Comparison of ENCODE assay signal across 8 cellular contexts in the genomic region with DNA sequence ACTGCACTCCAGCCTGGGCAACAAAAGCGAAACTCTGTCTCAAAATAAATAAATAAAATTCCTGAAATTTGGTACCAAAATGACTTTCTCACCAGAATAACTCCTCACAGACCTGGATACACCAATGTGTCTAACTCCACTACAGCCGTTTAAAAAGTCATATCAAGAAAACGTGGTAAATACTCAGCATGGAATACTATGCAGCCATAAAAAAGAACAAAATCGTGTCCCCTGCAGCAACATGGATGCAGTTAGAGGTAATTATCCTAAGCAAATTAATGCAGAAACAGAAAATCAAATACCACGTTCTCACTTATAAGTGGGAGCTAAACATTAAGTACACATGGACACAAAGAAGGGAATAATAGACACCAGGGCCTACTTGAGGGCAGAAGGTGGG. TPM values are rescaled to one million over a fixed set of nuclear protein-coding genes. Genes with fewer than 3 reads are reported as not detected.
DNase-seq lines count a peak whose midpoint lies in the region; ATAC-seq, FAIRE-seq and TF ChIP-seq lines count a peak whose summit lies in the region.
"Not testable (repeated sequence)": the region's sequence is repeated elsewhere in the genome, so short reads cannot be mapped to it uniquely, and the experiment has no call there.

No MANE protein-coding gene starts in this region.

- intact Hi-C loops in CD8-positive, alpha-beta T cell (cut with DNase I, micrococcal nuclease): loop anchor here (5.0 kb wide), 1 partner anchor 62 kb away; no protein-coding TSS in a partner anchor
- intact Hi-C loops in activated CD4-positive, alpha-beta T cell treated with anti-CD3 and anti-CD28 coated beads, Interleukin-2, amount 10 ng/mL, durations not matched to agents 24 days and 14 days (cut with micrococcal nuclease); activated naive CD4-positive, alpha-beta T cell treated with anti-CD3 and anti-CD28 coated beads for 36 hours (cut with micrococcal nuclease): not testable (repeated sequence)
- intact Hi-C loops in HepG2 (cut with micrococcal nuclease; ENCODE audit: unreplicated experiment): loop anchor here (5.0 kb wide), 3 partner anchors 43 to 273 kb away; a partner anchor contains a TSS

- not testable (repeated sequence) for H3K9me3 Mint-ChIP-seq in CD8-positive, alpha-beta T cell; activated CD4-positive, alpha-beta T cell treated with anti-CD3 and anti-CD28 coated beads, Interleukin-2, amount 10 ng/mL, durations not matched to agents 24 days and 14 days; activated naive CD4-positive, alpha-beta T cell treated with anti-CD3 and anti-CD28 coated beads for 36 hours; brain; nephron; stimulated activated memory B cell treated with anti-CD40 and anti-IgM and Interleukin-4, amounts not matched to agents 10 μg/mL and 1 μg/mL and 100 μg/mL, for 72 hours

- POLR2A ChIA-PET in CD8-positive, alpha-beta T cell (lab: Charles Lee); HepG2 (lab: Yijun Ruan, JAX): not testable (repeated sequence)

- 94% methylated on average over 5 of the region's 5 CpGs for WGBS in HepG2 (ENCODE audit: low lambda C conversion rate)

- H3K4me3 Mint-ChIP-seq in CD8-positive, alpha-beta T cell: peak overlapping the region; percentile 56
- H3K4me3 Mint-ChIP-seq in activated CD4-positive, alpha-beta T cell treated with anti-CD3 and anti-CD28 coated beads, Interleukin-2, amount 10 ng/mL, durations not matched to agents 24 days and 14 days: peak overlapping the region; percentile 50
- H3K4me3 Mint-ChIP-seq in activated naive CD4-positive, alpha-beta T cell treated with anti-CD3 and anti-CD28 coated beads for 36 hours: peak overlapping the region; percentile 42
- peak overlapping the region; percentile 74 to 98 (median 77) for H3K4me3 Mint-ChIP-seq in brain
- H3K4me3 Mint-ChIP-seq in nephron: peak overlapping the region; percentile 71 to 82 (median 72)
- H3K4me3 Mint-ChIP-seq in stimulated activated memory B cell treated with anti-CD40 and anti-IgM and Interleukin-4, amounts not matched to agents 10 μg/mL and 1 μg/mL and 100 μg/mL, for 72 hours: peak overlapping the region; percentile 25

- H3K9me2 ChIP-seq in Loucy (replicated peaks; ENCODE audit: low read depth, low read length): not testable (repeated sequence)

- not testable (repeated sequence) for TF ChIP-seq EP300 in HepG2 (IDR thresholded peaks at IDR 0.05; ENCODE audit: low read depth in 2 of 2, low read length in 2 of 2); HepG2 (CRISPR knock-in tag; IDR thresholded peaks at IDR 0.05; ENCODE audit: borderline replicate concordance)

- not testable (repeated sequence) for TF ChIP-seq POLR2A in HepG2 (IDR thresholded peaks at IDR 0.05; ENCODE audit: insufficient read depth in 1 of 2, low read depth in 2 of 2, low read length in 2 of 2)

- H3K36me3 Mint-ChIP-seq in CD8-positive, alpha-beta T cell: peaks cover 38% of the 10 kb centered on the region
- not testable (repeated sequence) for H3K36me3 Mint-ChIP-seq in activated CD4-positive, alpha-beta T cell treated with anti-CD3 and anti-CD28 coated beads, Interleukin-2, amount 10 ng/mL, durations not matched to agents 24 days and 14 days (ENCODE audit: low read depth); activated naive CD4-positive, alpha-beta T cell treated with anti-CD3 and anti-CD28 coated beads for 36 hours (ENCODE audit: low read depth); brain
- peaks cover 13% of the 10 kb centered on the region for H3K36me3 Mint-ChIP-seq in nephron (ENCODE audit: low read depth)
- H3K36me3 Mint-ChIP-seq in stimulated activated memory B cell treated with anti-CD40 and anti-IgM and Interleukin-4, amounts not matched to agents 10 μg/mL and 1 μg/mL and 100 μg/mL, for 72 hours: peaks cover 28% of the 10 kb centered on the region

- CTCF ChIA-PET in CD8-positive, alpha-beta T cell (lab: Charles Lee): interaction anchor here (1.0 to 1.6 kb wide), 2 partner anchors 9 to 27 kb away, joined by 3 read pairs; no protein-coding TSS in a partner anchor
- CTCF ChIA-PET in activated naive CD4-positive, alpha-beta T cell treated with anti-CD3 and anti-CD28 coated beads for 36 hours (lab: Charles Lee): interaction anchor here (0.7 kb wide), 1 partner anchor 9 kb away, joined by 3 read pairs; no protein-coding TSS in a partner anchor
- CTCF ChIA-PET in HepG2 (lab: Yijun Ruan, JAX; ENCODE audit: low intra/inter-chr PET ratio, low total read pairs): not testable (repeated sequence)

- not testable (repeated sequence) for H3K27ac ChIP-seq in CD8-positive, alpha-beta T cell (ENCODE audit: low read depth, low read length); HepG2 (ENCODE audit: extremely low read length, insufficient read depth, low read length)

- ATAC-seq in CD8-positive, alpha-beta T cell; HepG2; stimulated activated memory B cell treated with anti-CD40 and anti-IgM and Interleukin-4, amounts not matched to agents 10 μg/mL and 1 μg/mL and 100 μg/mL, for 72 hours: not testable (repeated sequence)

- in situ Hi-C loops in HepG2 (cut with HindIII; ENCODE audit: extremely low pct_ligation_motif_present, low pct_unique_long_range_greater_than_20kb): loop anchor here (5.0 kb wide), 1 partner anchor 107 kb away; a partner anchor contains a TSS

- not testable (repeated sequence) for H3K9me3 ChIP-seq in CD8-positive, alpha-beta T cell (ENCODE audit: low read length); Loucy (ENCODE audit: insufficient read depth, low read depth, low read length); HepG2 (ENCODE audit: low read length)

- not testable (repeated sequence) for H3K27me3 ChIP-seq in CD8-positive, alpha-beta T cell (ENCODE audit: insufficient read depth, low read length); Loucy (ENCODE audit: insufficient read depth, low read length, poor library complexity, severe bottlenecking); HepG2 (ENCODE audit: control insufficient read depth in 1 of 2, insufficient read depth in 2 of 2, low read length in 2 of 2)

- peaks cover 11% of the 10 kb centered on the region for H4K20me1 ChIP-seq in Loucy (ENCODE audit: insufficient read depth, low read length, poor library complexity, severe bottlenecking)
- not testable (repeated sequence) for H4K20me1 ChIP-seq in HepG2 (ENCODE audit: insufficient read depth, low read length)

- H3F3A ChIP-seq in Loucy (ENCODE audit: low read depth): peaks cover 13% of the 10 kb centered on the region

- BruUV-seq in HepG2 (replicated peaks; lab: Mats Ljungman, UMichigan): not testable (repeated sequence)

- not testable (repeated sequence) for TF ChIP-seq RAD21 in HepG2 (CRISPR knock-in tag; IDR thresholded peaks at IDR 0.05)

- H3K79me2 ChIP-seq in Loucy (ENCODE audit: insufficient read depth, low read length) (peaks cover 60% of the 10 kb centered on the region), HepG2 (ENCODE audit: insufficient read depth, low read length) (peaks cover 15% of the 10 kb centered on the region)

- FAIRE-seq in HepG2 (lab: Jason Lieb, UNC): not testable (repeated sequence)

- not testable (repeated sequence) for H3K27me3 Mint-ChIP-seq in CD8-positive, alpha-beta T cell (ENCODE audit: low read depth); activated CD4-positive, alpha-beta T cell treated with anti-CD3 and anti-CD28 coated beads, Interleukin-2, amount 10 ng/mL, durations not matched to agents 24 days and 14 days; activated naive CD4-positive, alpha-beta T cell treated with anti-CD3 and anti-CD28 coated beads for 36 hours (ENCODE audit: low read depth); nephron (ENCODE audit: low read depth); stimulated activated memory B cell treated with anti-CD40 and anti-IgM and Interleukin-4, amounts not matched to agents 10 μg/mL and 1 μg/mL and 100 μg/mL, for 72 hours
- H3K27me3 Mint-ChIP-seq in brain: peaks cover 11% of the 10 kb centered on the region

- peaks cover 65% of the 10 kb centered on the region for H3K4me1 Mint-ChIP-seq in CD8-positive, alpha-beta T cell (ENCODE audit: low read depth)
- H3K4me1 Mint-ChIP-seq in activated CD4-positive, alpha-beta T cell treated with anti-CD3 and anti-CD28 coated beads, Interleukin-2, amount 10 ng/mL, durations not matched to agents 24 days and 14 days: peaks cover 34% of the 10 kb centered on the region
- H3K4me1 Mint-ChIP-seq in activated naive CD4-positive, alpha-beta T cell treated with anti-CD3 and anti-CD28 coated beads for 36 hours (ENCODE audit: low read depth): peaks cover 49% of the 10 kb centered on the region
- peaks cover 60% of the 10 kb centered on the region for H3K4me1 Mint-ChIP-seq in brain
- H3K4me1 Mint-ChIP-seq in nephron: not testable (repeated sequence)
- H3K4me1 Mint-ChIP-seq in stimulated activated memory B cell treated with anti-CD40 and anti-IgM and Interleukin-4, amounts not matched to agents 10 μg/mL and 1 μg/mL and 100 μg/mL, for 72 hours: peaks cover 44% of the 10 kb centered on the region

- TF ChIP-seq CTCF in CD8-positive, alpha-beta T cell (IDR thresholded peaks at IDR 0.05); Loucy (conservative IDR thresholded peaks at IDR 0.05; ENCODE audit: low read length); brain (conservative IDR thresholded peaks at IDR 0.05); HepG2 (CRISPR knock-in tag; IDR thresholded peaks at IDR 0.05); nephron (IDR thresholded peaks at IDR 0.05; ENCODE audit: unreplicated experiment in 3 of 3): not testable (repeated sequence)

- not testable (repeated sequence) for H3K4me3 ChIP-seq in CD8-positive, alpha-beta T cell (ENCODE audit: low read depth, low read length); HepG2 (replicated peaks in 1 of 3; ENCODE audit: insufficient read depth in 1 of 3, low read depth in 2 of 3, low read length in 3 of 3)
- peak overlapping the region; percentile 3 for H3K4me3 ChIP-seq in Loucy (ENCODE audit: low read length, poor library complexity, severe bottlenecking)

- DNase-seq in CD8-positive, alpha-beta T cell; activated CD4-positive, alpha-beta T cell treated with anti-CD3 and anti-CD28 coated beads, Interleukin-2, amount 10 ng/mL, durations not matched to agents 24 days and 14 days; activated naive CD4-positive, alpha-beta T cell treated with anti-CD3 and anti-CD28 coated beads for 36 hours; HepG2 (ENCODE audit: low spot score): not testable (repeated sequence)

- peak overlapping the region; percentile 90 for H3K4me2 ChIP-seq in Loucy (ENCODE audit: low read depth, low read length, poor library complexity, severe bottlenecking)
- H3K4me2 ChIP-seq in HepG2 (ENCODE audit: low read depth, low read length): peak overlapping the region; percentile 22; the same call in 1 of the 2 replicates

- not testable (repeated sequence) for H2AFZ ChIP-seq in Loucy (ENCODE audit: low read length); HepG2 (ENCODE audit: low read length)

- H3K27ac Mint-ChIP-seq in CD8-positive, alpha-beta T cell; activated CD4-positive, alpha-beta T cell treated with anti-CD3 and anti-CD28 coated beads, Interleukin-2, amount 10 ng/mL, durations not matched to agents 24 days and 14 days; activated naive CD4-positive, alpha-beta T cell treated with anti-CD3 and anti-CD28 coated beads for 36 hours; brain; stimulated activated memory B cell treated with anti-CD40 and anti-IgM and Interleukin-4, amounts not matched to agents 10 μg/mL and 1 μg/mL and 100 μg/mL, for 72 hours: not testable (repeated sequence)
- H3K27ac Mint-ChIP-seq in nephron: peak overlapping the region in 2 of 3 experiments; percentile 15 to 63

- H3K36me3 ChIP-seq in CD8-positive, alpha-beta T cell (ENCODE audit: insufficient read depth, low read length); Loucy (ENCODE audit: insufficient read depth, low read length); HepG2 (replicated peaks in 1 of 2; ENCODE audit: control insufficient read depth in 1 of 2, insufficient read depth in 2 of 2, low read length in 2 of 2): not testable (repeated sequence)

- peaks cover 54% of the 10 kb centered on the region for H3K4me1 ChIP-seq in CD8-positive, alpha-beta T cell (ENCODE audit: insufficient read depth, low read length)
- H3K4me1 ChIP-seq in Loucy (ENCODE audit: insufficient read depth, low read length, poor library complexity, severe bottlenecking) (peaks cover 58% of the 10 kb centered on the region), HepG2 (ENCODE audit: insufficient read depth, low read length) (peaks cover 31% of the 10 kb centered on the region)

- H3K9ac ChIP-seq in Loucy (ENCODE audit: low read depth, low read length, poor library complexity, severe bottlenecking); HepG2 (ENCODE audit: insufficient read depth, low read depth, low read length): not testable (repeated sequence)

RNA-seq across cellular contexts. Expression of a gene that starts 2.2 kb away (rescaled TPM):
- 10 to 100 TPM; 29.1 to 35.5 TPM for total RNA-seq in CD8-positive, alpha-beta T cell
- 14.9 and 15.5 TPM in 2 replicates for total RNA-seq in activated CD4-positive, alpha-beta T cell treated with anti-CD3 and anti-CD28 coated beads, Interleukin-2, amount 10 ng/mL, durations not matched to agents 24 days and 14 days
- total RNA-seq in activated naive CD4-positive, alpha-beta T cell treated with anti-CD3 and anti-CD28 coated beads for 36 hours: 10 to 100 TPM; 18.3 to 21.2 TPM
- polyA plus RNA-seq in brain (ENCODE audit: insufficient read depth, low read depth, low replicate concordance) (7.8 TPM), HepG2 (2011; rRNA removed) (7.1 and 9.3 TPM in 2 replicates)
- total RNA-seq in HepG2 (2016; rRNA removed; fragmentation: Illumina TruSeq; extraction: Trizol): 6.7 and 13.3 TPM in 2 replicates
- 1.4 and 1.8 TPM in 2 replicates for total RNA-seq in HepG2 (2016; cell fraction: cytosol; rRNA removed; fragmentation: Illumina TruSeq; extraction: Trizol; ENCODE audit: low read depth)
- 8.3 and 11.8 TPM in 2 replicates for total RNA-seq in HepG2 (2016; cell fraction: insoluble cytoplasmic fraction; rRNA removed; fragmentation: Illumina TruSeq; extraction: Trizol)
- 2.4 TPM in 2 replicates for total RNA-seq in HepG2 (2016; cell fraction: membrane; rRNA removed; fragmentation: Illumina TruSeq; extraction: Trizol)
- total RNA-seq in HepG2 (2016; cell fraction: nucleus; rRNA removed; fragmentation: Illumina TruSeq; extraction: Trizol): 18.5 and 19.8 TPM in 2 replicates
- 6.6 and 7.9 TPM in 2 replicates for polyA plus RNA-seq in HepG2 (2011; cell fraction: cytosol; rRNA removed)
- polyA plus RNA-seq in HepG2 (2011; cell fraction: nucleus; rRNA removed): 18.6 and 19.9 TPM in 2 replicates
- 4.5 and 5.4 TPM in 2 replicates for polyA plus RNA-seq in HepG2 (2012)
- 0.27 and 0.32 TPM in 2 replicates for polyA plus RNA-seq in HepG2 (2016; cell fraction: cytosol; fragmentation: Illumina TruSeq; extraction: Trizol; ENCODE audit: low read depth)
- polyA plus RNA-seq in HepG2 (2016; cell fraction: insoluble cytoplasmic fraction; fragmentation: Illumina TruSeq; extraction: Trizol; ENCODE audit: low read depth): 5.1 and 5.6 TPM in 2 replicates
- polyA plus RNA-seq in HepG2 (2016; cell fraction: membrane; fragmentation: Illumina TruSeq; extraction: Trizol; ENCODE audit: low read depth): 0.64 and 0.95 TPM in 2 replicates
- 7.2 and 10.0 TPM in 2 replicates for polyA plus RNA-seq in HepG2 (2016; cell fraction: nucleus; fragmentation: Illumina TruSeq; extraction: Trizol; ENCODE audit: insufficient read depth, low read depth)
- 45.0 and 55.8 TPM in 2 replicates for polyA minus RNA-seq in HepG2 (2011; rRNA and poly(A)+ RNA removed; ENCODE audit: low replicate concordance)
- 10.0 and 13.8 TPM in 2 replicates for polyA minus RNA-seq in HepG2 (2011; cell fraction: cytosol; rRNA and poly(A)+ RNA removed)
- polyA minus RNA-seq in HepG2 (2011; cell fraction: nucleus; rRNA and poly(A)+ RNA removed): 48.5 and 49.4 TPM in 2 replicates

Comparison
In these comparisons a context has a peak if more than half of its experiments do, and no peak if none do; other contexts are left out.
1. H3K4me3 Mint-ChIP-seq: peak in every context shown above with its lines; median percentile 77 in brain; 72 in nephron; 56 in CD8-positive, alpha-beta T cell; 50 in activated CD4-positive, alpha-beta T cell treated with anti-CD3 and anti-CD28 coated beads, Interleukin-2, amount 10 ng/mL, durations not matched to agents 24 days and 14 days; 42 in activated naive CD4-positive, alpha-beta T cell treated with anti-CD3 and anti-CD28 coated beads for 36 hours; 25 in stimulated activated memory B cell treated with anti-CD40 and anti-IgM and Interleukin-4, amounts not matched to agents 10 μg/mL and 1 μg/mL and 100 μg/mL, for 72 hours.